6 cellular contexts compared by ENCODE assay signal in the genomic region with DNA sequence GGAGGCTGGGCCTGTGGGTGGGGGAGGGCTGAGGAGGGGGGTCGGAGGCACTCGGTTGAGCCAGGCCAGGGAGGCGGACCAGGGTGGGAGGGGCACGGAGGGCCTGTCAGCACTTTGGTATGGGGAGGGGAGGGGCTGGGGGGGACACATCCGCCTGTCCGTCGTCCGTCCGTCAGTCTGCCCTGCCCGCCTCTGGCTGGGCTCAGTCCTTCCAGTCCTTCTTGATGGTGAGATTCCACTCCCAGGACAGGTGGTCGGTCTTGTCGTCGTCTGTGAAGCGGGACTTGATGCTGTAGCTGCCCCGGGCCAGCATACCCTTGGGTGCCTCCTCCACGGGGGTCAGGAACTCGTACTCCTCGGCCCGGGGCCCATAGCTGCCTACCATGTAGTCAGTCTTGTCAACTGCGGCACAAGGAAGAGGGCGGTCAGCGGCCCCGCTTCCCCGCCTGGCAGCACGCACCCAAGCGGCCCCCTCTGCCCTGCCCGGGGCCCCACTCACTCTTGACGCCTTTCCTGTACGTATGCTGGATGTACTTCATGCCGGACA. TPM values are rescaled to one million over a fixed set of nuclear protein-coding genes. Genes with fewer than 3 reads are reported as not detected.
DNase-seq lines count a peak whose midpoint lies in the region; ATAC-seq and TF ChIP-seq lines count a peak whose summit lies in the region.

No MANE protein-coding gene starts in this region.

- intact Hi-C loops in CD4-positive, alpha-beta memory T cell (cut with micrococcal nuclease) = loop anchor here (10.0 kb wide), 1 partner anchor 426 kb away; no protein-coding TSS in a partner anchor
- intact Hi-C loops in transverse colon (cut with DNase I; ENCODE audit: low total_unique reads) = no loop called here

- TF ChIP-seq CTCF in foreskin fibroblast (IDR thresholded peaks at IDR 0.05; ENCODE audit: low read depth, low read length) (no peak), transverse colon (IDR thresholded peaks at IDR 0.05) (no peak)

- POLR2A ChIA-PET in CD4-positive, alpha-beta memory T cell (lab: Charles Lee; ENCODE audit: partially characterized antibody) = interaction anchor here (1.0 to 5.2 kb wide), 11 partner anchors 8 to 355 kb away, joined by 3 to 99 read pairs (median 11); a partner anchor contains a TSS

- peaks cover 0 to 8% (median 0%) of the 10 kb centered on the region in 8 donors for H3K9me3 Mint-ChIP-seq in CD4-positive, alpha-beta memory T cell

- H3K27me3 ChIP-seq in CD4-positive, alpha-beta memory T cell (ENCODE audit: insufficient read depth, low read length) = no peaks in the 10 kb centered on the region
- H3K27me3 ChIP-seq in transverse colon = no peaks in the 10 kb centered on the region

- peak overlapping the region in 2 of 8 donors; percentile 20 to 46 for H3K4me3 Mint-ChIP-seq in CD4-positive, alpha-beta memory T cell

- peak overlapping the region; percentile 91 for H3K27ac ChIP-seq in CD4-positive, alpha-beta memory T cell (ENCODE audit: low read depth, low read length)
- H3K27ac ChIP-seq in transverse colon = peak overlapping the region; percentile 96 to 100 (median 98)

- no peaks in the 10 kb centered on the region for H3K27me3 Mint-ChIP-seq in CD4-positive, alpha-beta memory T cell

- in situ Hi-C loops in transverse colon (cut with MboI; ENCODE audit: low pct_ligation_motif_present in 1 of 4, low pct_unique_long_range_greater_than_20kb in 1 of 4, low sequenced_read_pairs in 3 of 4) = no loop called here

- H3K4me1 ChIP-seq in CD4-positive, alpha-beta memory T cell (ENCODE audit: insufficient read depth, low read length) = peaks cover 51% of the 10 kb centered on the region
- peaks cover 49 to 76% (median 63%) of the 10 kb centered on the region in 4 donors for H3K4me1 ChIP-seq in transverse colon

- no peak for TF ChIP-seq POLR2A in transverse colon (IDR thresholded peaks at IDR 0.05)

- CTCF ChIA-PET in CD4-positive, alpha-beta memory T cell (lab: Charles Lee; ENCODE audit: partially characterized antibody) = interaction anchor here (0.8 to 1.2 kb wide), 2 partner anchors 10 to 35 kb away, joined by 3 to 5 read pairs; a partner anchor contains a TSS

- no peaks in the 10 kb centered on the region for H3K9me3 ChIP-seq in CD4-positive, alpha-beta memory T cell (ENCODE audit: control insufficient read depth in 1 of 2, low read length in 2 of 2)
- no peaks in the 10 kb centered on the region for H3K9me3 ChIP-seq in transverse colon

- peaks cover 26% of the 10 kb centered on the region for H3K36me3 ChIP-seq in CD4-positive, alpha-beta memory T cell (ENCODE audit: insufficient read depth, low read length)
- peaks cover 0 to 4% (median 0%) of the 10 kb centered on the region in 4 donors for H3K36me3 ChIP-seq in transverse colon

- 60% methylated on average over 30 of the region's 30 CpGs; no CpG with 5 or more reads in 1 of the 2 donors for WGBS in transverse colon (ENCODE audit: low coverage in 1 of 2), 2 donors

- DNase-seq in CD4-positive, alpha-beta memory T cell = no peak
- peak; percentile 89 to 96 for DNase-seq in foreskin fibroblast
- DNase-seq in transverse colon = peak; percentile 43
- no peak for DNase-seq in activated CD8-positive, alpha-beta memory T cell treated with anti-CD3 and anti-CD28 coated beads for 24 hours

- TF ChIP-seq EP300 in transverse colon (IDR thresholded peaks at IDR 0.05; ENCODE audit: low read depth) = no peak

- H3K4me3 ChIP-seq in CD4-positive, alpha-beta memory T cell (ENCODE audit: low read length in 2 of 2) = no peak overlapping the region
- H3K4me3 ChIP-seq in foreskin fibroblast (ENCODE audit: low read depth in 1 of 2, low read length in 2 of 2) (peak overlapping the region; percentile 29 to 91), transverse colon (peak overlapping the region in 1 of 4 donors; percentile 82)

- H3K27ac Mint-ChIP-seq in CD4-positive, alpha-beta memory T cell = peak overlapping the region in 4 of 7 donors; percentile 30 to 61 (median 42)

- H3K36me3 Mint-ChIP-seq in CD4-positive, alpha-beta memory T cell = peaks cover 8 to 25% of the 10 kb centered on the region in 2 donors

- H3K4me1 Mint-ChIP-seq in CD4-positive, alpha-beta memory T cell = peaks cover 8 to 50% (median 33%) of the 10 kb centered on the region in 4 donors

- ATAC-seq in HG02840 (IDR thresholded peaks at IDR 0.05; ENCODE audit: low FRiP score, unreplicated experiment) = no peak

TF ChIP-seq in PFSK-1, 5 proteins besides CTCF, POLR2A, EP300 and RAD21:
- TF ChIP-seq POLR2AphosphoS5 (IDR thresholded peaks at IDR 0.05; ENCODE audit: low read depth, low read length) = peak; percentile 57; the same call in 1 of the 2 replicates
- TF ChIP-seq SIN3A (IDR thresholded peaks at IDR 0.05; ENCODE audit: borderline replicate concordance, insufficient read depth, low read length) = no peak; the same call in 1 of the 2 replicates

RNA-seq across cellular contexts. Expression of a gene that starts 2.4 kb away (rescaled TPM):
- 100 to 1,000 TPM; 380 to 382 TPM for total RNA-seq in CD4-positive, alpha-beta memory T cell
- 100 to 1,000 TPM in 1 of 2 donors, 10 to 100 TPM in 1; 84.8 to 205 TPM for polyA plus RNA-seq in CD4-positive, alpha-beta memory T cell
- polyA plus RNA-seq in PFSK-1 (2012; ENCODE audit: insufficient read length, low read depth) = 1,120 TPM
- total RNA-seq in transverse colon = 100 to 1,000 TPM; 189 to 480 (median 323) TPM

RNA-seq across cellular contexts. Expression of a gene that starts 8.4 kb away (rescaled TPM):
- total RNA-seq in CD4-positive, alpha-beta memory T cell = 100 to 1,000 TPM; 392 to 409 TPM
- 100 to 1,000 TPM; 272 to 339 TPM for polyA plus RNA-seq in CD4-positive, alpha-beta memory T cell
- polyA plus RNA-seq in PFSK-1 (2012; ENCODE audit: insufficient read length, low read depth) = 1,753 TPM
- 100 to 1,000 TPM; 486 to 732 (median 556) TPM for total RNA-seq in transverse colon

RNA-seq across cellular contexts. Expression of a gene that starts 22.6 kb away (rescaled TPM):
- total RNA-seq in CD4-positive, alpha-beta memory T cell = 10 to 100 TPM; 47.2 to 47.7 TPM
- polyA plus RNA-seq in CD4-positive, alpha-beta memory T cell = 10 to 100 TPM; 23.3 to 50.8 TPM
- 217 TPM for polyA plus RNA-seq in PFSK-1 (2012; ENCODE audit: insufficient read length, low read depth)
- total RNA-seq in transverse colon = 10 to 100 TPM; 23.1 to 47.7 (median 36.7) TPM

RNA-seq across cellular contexts. Expression of a gene that starts 22.8 kb away (rescaled TPM):
- total RNA-seq in CD4-positive, alpha-beta memory T cell = 10 to 100 TPM; 53.8 to 57.0 TPM
- polyA plus RNA-seq in CD4-positive, alpha-beta memory T cell = 100 to 1,000 TPM; 262 to 267 TPM
- polyA plus RNA-seq in PFSK-1 (2012; ENCODE audit: insufficient read length, low read depth) = 382 TPM
- total RNA-seq in transverse colon = 100 to 1,000 TPM in 1 of 4 donors, 10 to 100 TPM in 3; 56.7 to 126 (median 86.6) TPM

RNA-seq across cellular contexts. Expression of a gene that starts 33.3 kb away (rescaled TPM):
- under 1 TPM; 0.61 to 0.79 TPM for total RNA-seq in CD4-positive, alpha-beta memory T cell
- polyA plus RNA-seq in CD4-positive, alpha-beta memory T cell = not detected
- 0.64 TPM for polyA plus RNA-seq in PFSK-1 (2012; ENCODE audit: insufficient read length, low read depth)
- under 1 TPM in 1 of 4 donors, not detected in 3; 0.41 TPM for total RNA-seq in transverse colon

Comparison
In these comparisons a context has a peak if more than half of its experiments do, and no peak if none do; other contexts are left out.
1. DNase-seq: peak in foreskin fibroblast (2 of 2) and transverse colon (single experiment); none in CD4-positive, alpha-beta memory T cell (0 of 5) and activated CD8-positive, alpha-beta memory T cell treated with anti-CD3 and anti-CD28 coated beads for 24 hours (single experiment).
2. H3K4me3 ChIP-seq: peak in foreskin fibroblast (2 of 2); none in CD4-positive, alpha-beta memory T cell (0 of 2).